Comparison of ENCODE assay signal across 8 cellular contexts in genomic region chr11:119323532-119324033, GRCh38. TPM values are rescaled to one million over a fixed set of nuclear protein-coding genes. Genes with fewer than 3 reads are reported as not detected.
DNase-seq lines count a peak whose midpoint lies in the region; ATAC-seq and TF ChIP-seq lines count a peak whose summit lies in the region.

No MANE protein-coding gene starts in this region.

- H3K27ac ChIP-seq in A673 (ENCODE audit: low read depth, low read length, poor library complexity, severe bottlenecking) (no peak overlapping the region), mesendoderm (ENCODE audit: low read depth, low read length) (no peak overlapping the region)

- no peak overlapping the region for H2BK15ac ChIP-seq in mesendoderm (replicated peaks; ENCODE audit: low read depth)

- H3K79me2 ChIP-seq in mesendoderm (ENCODE audit: control insufficient read depth, insufficient read depth, low read length): no peaks in the 10 kb centered on the region

- in situ Hi-C loops in GM13976 (cut with MboI; ENCODE audit: low sequenced_read_pairs, unreplicated experiment): no loop called here

- POLR2A ChIA-PET in A673 (lab: Charles Lee; ENCODE audit: low non-redundant PET): no interaction called here

- no TSS peak for BruUV-seq in A673 (replicated peaks; lab: Mats Ljungman, UMichigan)

- H4K8ac ChIP-seq in mesendoderm (ENCODE audit: low read depth, low read length): no peak overlapping the region

- H3K9ac ChIP-seq in mesendoderm (ENCODE audit: low read length): no peak overlapping the region

- no peaks in the 10 kb centered on the region for H3K36me3 ChIP-seq in A673 (ENCODE audit: insufficient read depth, low read length, poor library complexity, severe bottlenecking)
- H3K36me3 ChIP-seq in mesendoderm (ENCODE audit: control insufficient read depth, insufficient read depth, low read length): no peaks in the 10 kb centered on the region

- H3K4me1 ChIP-seq in A673 (ENCODE audit: insufficient read depth, low read length, poor library complexity, severe bottlenecking) (peaks cover 12% of the 10 kb centered on the region), mesendoderm (ENCODE audit: control insufficient read depth, low read depth, low read length) (peaks cover 18% of the 10 kb centered on the region)

- intact Hi-C loops in A673 (cut with micrococcal nuclease; ENCODE audit: unreplicated experiment): loop anchor here (5.0 kb wide), 2 partner anchors 116 to 221 kb away; partner anchors contain the start of genes CBL and DPAGT1

- no peak overlapping the region for H3K4ac ChIP-seq in mesendoderm (ENCODE audit: low read depth, low read length)

- ATAC-seq in GM18502 (IDR thresholded peaks at IDR 0.05; ENCODE audit: poor library complexity, unreplicated experiment): no peak

- no peak overlapping the region for H3K56ac ChIP-seq in mesendoderm (ENCODE audit: low read length)

- H3K27me3 ChIP-seq in A673 (replicated peaks; ENCODE audit: insufficient read depth, low read depth, low read length, poor library complexity) (no peaks in the 10 kb centered on the region), mesendoderm (ENCODE audit: insufficient read depth, low read length, poor library complexity) (no peaks in the 10 kb centered on the region)

- peak; percentile 85 for DNase-seq in A673 (ENCODE audit: low spot score)
- no peak for DNase-seq in GM13976 (ENCODE audit: low spot score)
- DNase-seq in NCI-H510A (lab: John Stamatoyannopoulos, UW): peak; percentile 17
- DNase-seq in activated CD4-positive, alpha-beta T cell treated with anti-CD3 and anti-CD28 coated beads, Interleukin-2, amount 50 U/mL, for 1 hour: peak; percentile 81
- peak; percentile 64 for DNase-seq in dedifferentiated amniotic fluid mesenchymal stem cell (ENCODE audit: extremely low spot score)
- DNase-seq in mesendoderm: peak; percentile 83
- DNase-seq in stimulated activated CD8-positive, alpha-beta memory T cell treated with anti-CD3 and anti-CD28 coated beads, Interleukin-4, amount 100 ng/mL, for 1 hour (ENCODE audit: low read depth in 2 of 2, low spot score in 1 of 2): peak; percentile 69

- no peak overlapping the region for H2AK5ac ChIP-seq in mesendoderm (ENCODE audit: low read length)

- TF ChIP-seq CTCF in A673 (conservative IDR thresholded peaks at IDR 0.05; ENCODE audit: low read depth, low read length): peak; percentile 93
- TF ChIP-seq CTCF in GM13976 (IDR thresholded peaks at IDR 0.05; ENCODE audit: borderline replicate concordance, control extremely low read depth, extremely low read depth, insufficient read depth, missing control alignments): peak; percentile 69

- H3K79me1 ChIP-seq in mesendoderm (ENCODE audit: low read length): no peaks in the 10 kb centered on the region

- H3K23ac ChIP-seq in mesendoderm (ENCODE audit: low read length): no peak overlapping the region

- CTCF ChIA-PET in A673 (lab: Charles Lee): interaction anchor here (0.6 to 3.0 kb wide), 4 partner anchors 14 to 135 kb away, joined by 3 to 33 read pairs (median 8); no protein-coding TSS in a partner anchor

- no peaks in the 10 kb centered on the region for H3K9me3 ChIP-seq in A673 (ENCODE audit: low read depth, low read length, poor library complexity, severe bottlenecking)

- no peak overlapping the region for H3K4me3 ChIP-seq in A673 (ENCODE audit: low read depth, low read length, poor library complexity, severe bottlenecking)
- no peak overlapping the region for H3K4me3 ChIP-seq in mesendoderm (ENCODE audit: low read length)

- WGBS in mesendoderm (ENCODE audit: extremely low coverage, insufficient coverage, low lambda C conversion rate): no CpG with 5 or more reads among the region's 8 CpGs

- peak overlapping the region; percentile 40 for H4K5ac ChIP-seq in mesendoderm (ENCODE audit: low read length)

- H2BK5ac ChIP-seq in mesendoderm (ENCODE audit: low read length): no peak overlapping the region

- no peak overlapping the region for H3K18ac ChIP-seq in mesendoderm (ENCODE audit: low read length)

- H2BK120ac ChIP-seq in mesendoderm (ENCODE audit: low read depth, low read length): no peak overlapping the region

- H3K4me2 ChIP-seq in mesendoderm (ENCODE audit: low read length): no peak overlapping the region

RNA-seq across cellular contexts. Expression of gene MCAM, which starts 6.7 kb away (rescaled TPM):
- total RNA-seq in A673 (2021): 14.4 and 20.0 TPM in 2 replicates
- polyA plus RNA-seq in mesendoderm (2013, experiment 1 of 2): 35.7 TPM
- polyA plus RNA-seq in mesendoderm (2013, experiment 2 of 2): 36.5 TPM

RNA-seq across cellular contexts. Expression of gene RNF26, which starts 10.7 kb away (rescaled TPM):
- total RNA-seq in A673 (2021): 81.3 and 89.3 TPM in 2 replicates
- polyA plus RNA-seq in mesendoderm (2013, experiment 1 of 2): 59.6 TPM
- 61.0 TPM for polyA plus RNA-seq in mesendoderm (2013, experiment 2 of 2)

RNA-seq across cellular contexts. Expression of gene C1QTNF5, which starts 17.1 kb away (rescaled TPM):
- total RNA-seq in A673 (2021): 0.31 TPM in 1 of 2 replicates, not detected in the other
- 0.35 TPM for polyA plus RNA-seq in mesendoderm (2013, experiment 1 of 2)
- 0.32 TPM for polyA plus RNA-seq in mesendoderm (2013, experiment 2 of 2)

RNA-seq across cellular contexts. Expression of gene MFRP, which starts 22.9 kb away (rescaled TPM):
- total RNA-seq in A673 (2021): not detected in 2 replicates
- not detected for polyA plus RNA-seq in mesendoderm (2013, experiment 1 of 2)
- not detected for polyA plus RNA-seq in mesendoderm (2013, experiment 2 of 2)

RNA-seq across cellular contexts. Expression of gene USP2, which starts 57.9 kb away (rescaled TPM):
- 4.8 and 6.2 TPM in 2 replicates for total RNA-seq in A673 (2021)
- 6.2 TPM for polyA plus RNA-seq in mesendoderm (2013, experiment 1 of 2)
- 5.9 TPM for polyA plus RNA-seq in mesendoderm (2013, experiment 2 of 2)
